In genomic region chr19:3625996-3626472, GRCh38 we compare ENCODE assay signal across 8 cellular contexts. TPM values are rescaled to one million over a fixed set of nuclear protein-coding genes. Genes with fewer than 3 reads are reported as not detected.
DNase-seq lines count a peak whose midpoint lies in the region; ATAC-seq and TF ChIP-seq lines count a peak whose summit lies in the region.

No MANE protein-coding gene starts in this region.

- H3K4me3 ChIP-seq in GM12875 (ENCODE audit: low read depth, low read length) (peak overlapping the region; percentile 99), HL-60 (replicated peaks; ENCODE audit: insufficient read depth, low read length) (peak overlapping the region; percentile 99), astrocyte of the spinal cord (ENCODE audit: low read depth, low read length) (peak overlapping the region; percentile 82), liver (ENCODE audit: low read depth in 1 of 3, low read length in 3 of 3) (peak overlapping the region; percentile 89 to 100 (median 93)), urinary bladder (ENCODE audit: low read depth, low read length) (peak overlapping the region; percentile 84)

- H3K27me3 ChIP-seq in HL-60 (ENCODE audit: insufficient read depth, poor library complexity, severe bottlenecking) (no peaks in the 10 kb centered on the region), liver (ENCODE audit: control insufficient read depth in 4 of 4, insufficient read depth in 4 of 4, low read length in 3 of 4) (no peaks in the 10 kb centered on the region)

- no peak for ATAC-seq in GM18519 (IDR thresholded peaks at IDR 0.05; ENCODE audit: low FRiP score, unreplicated experiment)

- 1% methylated on average over 21 of the region's 21 CpGs for WGBS in liver
- WGBS in urinary bladder = 2% methylated on average over 21 of the region's 21 CpGs

- H3K36me3 ChIP-seq in liver (ENCODE audit: control insufficient read depth in 4 of 4, insufficient read depth in 3 of 4, low read depth in 1 of 4, low read length in 3 of 4) (peaks cover 0 to 18% (median 4%) of the 10 kb centered on the region in 4 donors), urinary bladder (ENCODE audit: insufficient read depth) (peaks cover 2% of the 10 kb centered on the region)

- H3K27ac ChIP-seq in HL-60 (replicated peaks) = peak overlapping the region; percentile 97
- no peak overlapping the region for H3K27ac ChIP-seq in liver (ENCODE audit: low read depth in 1 of 2, low read length in 2 of 2)
- H3K27ac ChIP-seq in urinary bladder (ENCODE audit: low read depth) = no peak overlapping the region

- peak overlapping the region; percentile 66 to 73 for H3K9ac ChIP-seq in liver (ENCODE audit: low read depth in 1 of 2, low read length in 2 of 2)

- DNase-seq in HL-60 (ENCODE audit: low read depth in 1 of 2, low spot score in 1 of 2) (no peak), astrocyte of the spinal cord (ENCODE audit: low read depth, low spot score) (no peak), NCI-H1436 (lab: John Stamatoyannopoulos, UW) (no peak), NCI-H2107 treated with DMSO at 0.1 percent for 48 hours (lab: John Stamatoyannopoulos, UW; ENCODE audit: unreplicated experiment) (no peak)

- in situ Hi-C loops in astrocyte of the spinal cord (cut with HindIII; ENCODE audit: low sequenced_read_pairs) = no loop called here

- no peak for TF ChIP-seq RAD21 in liver (IDR thresholded peaks at IDR 0.05)

- no peaks in the 10 kb centered on the region for H3K9me3 ChIP-seq in liver (ENCODE audit: control insufficient read depth in 4 of 4, low read length in 3 of 4)

- TF ChIP-seq CTCF in GM12875 (IDR thresholded peaks at IDR 0.05; ENCODE audit: borderline replicate concordance, insufficient read depth, low read depth, low read length) (no peak), HL-60 (IDR thresholded peaks at IDR 0.05; ENCODE audit: insufficient read depth, low read length) (no peak), astrocyte of the spinal cord (IDR thresholded peaks at IDR 0.05; ENCODE audit: low read depth, low read length) (no peak), liver (IDR thresholded peaks at IDR 0.05; ENCODE audit: low read depth, low read length, missing input control) (no peak)

- peaks cover 4 to 32% (median 21%) of the 10 kb centered on the region in 4 donors for H3K4me1 ChIP-seq in liver (ENCODE audit: control insufficient read depth in 4 of 4, insufficient read depth in 4 of 4, low read length in 3 of 4)
- peaks cover 4% of the 10 kb centered on the region for H3K4me1 ChIP-seq in urinary bladder (ENCODE audit: insufficient read depth)

TF ChIP-seq in liver, 16 proteins besides CTCF, POLR2A, EP300 and RAD21:
- TF ChIP-seq YY1 (IDR thresholded peaks at IDR 0.05) = no peak
- no peak for TF ChIP-seq JUND (IDR thresholded peaks at IDR 0.05)
- TF ChIP-seq EGR1 (IDR thresholded peaks at IDR 0.05; ENCODE audit: low read depth in 2 of 2) = no peak
- no peak for TF ChIP-seq GABPA (IDR thresholded peaks at IDR 0.05 in 1 of 2, conservative IDR thresholded peaks at IDR 0.05 in 1 of 2)
- no peak for TF ChIP-seq HNF4A (conservative IDR thresholded peaks at IDR 0.05)
- no peak for TF ChIP-seq HNF4G (IDR thresholded peaks at IDR 0.05)
- TF ChIP-seq FOXA1 (IDR thresholded peaks at IDR 0.05) = no peak
- TF ChIP-seq MAX (IDR thresholded peaks at IDR 0.05) = no peak
- TF ChIP-seq TAF1 (conservative IDR thresholded peaks at IDR 0.05) = no peak
- TF ChIP-seq, protein P1, sequence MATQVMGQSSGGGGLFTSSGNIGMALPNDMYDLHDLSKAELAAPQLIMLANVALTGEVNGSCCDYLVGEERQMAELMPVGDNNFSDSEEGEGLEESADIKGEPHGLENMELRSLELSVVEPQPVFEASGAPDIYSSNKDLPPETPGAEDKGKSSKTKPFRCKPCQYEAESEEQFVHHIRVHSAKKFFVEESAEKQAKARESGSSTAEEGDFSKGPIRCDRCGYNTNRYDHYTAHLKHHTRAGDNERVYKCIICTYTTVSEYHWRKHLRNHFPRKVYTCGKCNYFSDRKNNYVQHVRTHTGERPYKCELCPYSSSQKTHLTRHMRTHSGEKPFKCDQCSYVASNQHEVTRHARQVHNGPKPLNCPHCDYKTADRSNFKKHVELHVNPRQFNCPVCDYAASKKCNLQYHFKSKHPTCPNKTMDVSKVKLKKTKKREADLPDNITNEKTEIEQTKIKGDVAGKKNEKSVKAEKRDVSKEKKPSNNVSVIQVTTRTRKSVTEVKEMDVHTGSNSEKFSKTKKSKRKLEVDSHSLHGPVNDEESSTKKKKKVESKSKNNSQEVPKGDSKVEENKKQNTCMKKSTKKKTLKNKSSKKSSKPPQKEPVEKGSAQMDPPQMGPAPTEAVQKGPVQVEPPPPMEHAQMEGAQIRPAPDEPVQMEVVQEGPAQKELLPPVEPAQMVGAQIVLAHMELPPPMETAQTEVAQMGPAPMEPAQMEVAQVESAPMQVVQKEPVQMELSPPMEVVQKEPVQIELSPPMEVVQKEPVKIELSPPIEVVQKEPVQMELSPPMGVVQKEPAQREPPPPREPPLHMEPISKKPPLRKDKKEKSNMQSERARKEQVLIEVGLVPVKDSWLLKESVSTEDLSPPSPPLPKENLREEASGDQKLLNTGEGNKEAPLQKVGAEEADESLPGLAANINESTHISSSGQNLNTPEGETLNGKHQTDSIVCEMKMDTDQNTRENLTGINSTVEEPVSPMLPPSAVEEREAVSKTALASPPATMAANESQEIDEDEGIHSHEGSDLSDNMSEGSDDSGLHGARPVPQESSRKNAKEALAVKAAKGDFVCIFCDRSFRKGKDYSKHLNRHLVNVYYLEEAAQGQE (IDR thresholded peaks at IDR 0.05) = no peak
- TF ChIP-seq ATF3 (IDR thresholded peaks at IDR 0.05) = no peak
- TF ChIP-seq ZBTB33 (IDR thresholded peaks at IDR 0.05) = no peak
- TF ChIP-seq SP1 (IDR thresholded peaks at IDR 0.05) = no peak
- no peak for TF ChIP-seq RXRA (IDR thresholded peaks at IDR 0.05)
- no peak for TF ChIP-seq NR2F2 (IDR thresholded peaks at IDR 0.05)
- TF ChIP-seq FOXA2 (IDR thresholded peaks at IDR 0.05) = no peak
TF ChIP-seq in liver: peak in this region for 0.

RNA-seq across cellular contexts. Expression of gene CACTIN, which starts 0.6 kb away (rescaled TPM):
- total RNA-seq in liver (10 to 100 TPM; 12.7 to 13.2 TPM), urinary bladder (11.1 TPM)
- polyA plus RNA-seq in liver (1 to 10 TPM; 1.9 to 7.4 TPM), urinary bladder (27.7 TPM)

RNA-seq across cellular contexts. Expression of gene TBXA2R, which starts 19.4 kb away (rescaled TPM):
- total RNA-seq in liver (1 to 10 TPM; 1.7 to 6.0 TPM), urinary bladder (1.4 TPM)
- polyA plus RNA-seq in liver (1 to 10 TPM; 5.0 to 5.9 TPM), urinary bladder (3.8 TPM)

RNA-seq across cellular contexts. Expression of gene GIPC3, which starts 40.8 kb away (rescaled TPM):
- total RNA-seq in liver = under 1 TPM; 0.23 to 0.25 TPM
- under 1 TPM; 0.25 to 0.95 TPM for polyA plus RNA-seq in liver
- 0.11 TPM for total RNA-seq in urinary bladder
- polyA plus RNA-seq in urinary bladder = 0.94 TPM

RNA-seq across cellular contexts. Expression of gene HMG20B, which starts 53.3 kb away (rescaled TPM):
- total RNA-seq in liver (10 to 100 TPM; 28.6 to 35.1 TPM), urinary bladder (30.6 TPM)
- polyA plus RNA-seq in liver (10 to 100 TPM; 29.3 to 31.7 TPM), urinary bladder (109 TPM)
